ENCODE assay signal across 27 cellular contexts in genomic region chr13:57672168-57672567, GRCh38. TPM values are rescaled to one million over a fixed set of nuclear protein-coding genes. Genes with fewer than 3 reads are reported as not detected.
"Had no signal": no experiment of that assay in that cellular context is flagged by ENCODE, and none has a peak within 500 bp of the region (broad histone marks: within the 10 kb centered on the region; RNA-seq: fewer than 3 reads in every experiment).

No MANE protein-coding gene starts in this region.

- H3K27ac Mint-ChIP-seq: memory B cell; naive thymus-derived CD4-positive, alpha-beta T cell; stimulated activated naive B cell treated with anti-CD40 and anti-IgM and Interleukin-4, amounts not matched to agents 10 μg/mL and 1 μg/mL and 100 μg/mL, for 72 hours; stimulated activated naive CD8-positive, alpha-beta T cell treated with anti-CD3 and anti-CD28 coated beads, Interleukin-15, amount 100 ng/mL, for 72 hours had no signal

- H3K27ac ChIP-seq: coronary artery, esophagus squamous epithelium, heart right ventricle, neutrophil, pancreas, prostate gland, right atrium auricular region, sigmoid colon, suprapubic skin, transverse colon, upper lobe of right lung, uterus had no signal

- H3K4me1 Mint-ChIP-seq: memory B cell; naive thymus-derived CD4-positive, alpha-beta T cell; nephron progenitor cell; stimulated activated naive B cell treated with anti-CD40 and anti-IgM and Interleukin-4, amounts not matched to agents 10 μg/mL and 1 μg/mL and 100 μg/mL, for 72 hours; stimulated activated naive CD8-positive, alpha-beta T cell treated with anti-CD3 and anti-CD28 coated beads, Interleukin-15, amount 100 ng/mL, for 72 hours had no signal

- ATAC-seq: heart right ventricle; left lobe of liver; naive thymus-derived CD4-positive, alpha-beta T cell; pancreas; stimulated activated naive B cell treated with anti-CD40 and anti-IgM and Interleukin-4, amounts not matched to agents 10 μg/mL and 1 μg/mL and 100 μg/mL, for 72 hours; stimulated activated naive CD8-positive, alpha-beta T cell treated with anti-CD3 and anti-CD28 coated beads, Interleukin-15, amount 100 ng/mL, for 72 hours; upper lobe of right lung had no signal

- H3K4me3 ChIP-seq: coronary artery, esophagus squamous epithelium, heart right ventricle, lung, pancreas, prostate gland, right atrium auricular region, sigmoid colon, suprapubic skin, transverse colon, upper lobe of right lung, uterus had no signal

- H3K36me3 Mint-ChIP-seq: memory B cell; naive thymus-derived CD4-positive, alpha-beta T cell; stimulated activated naive B cell treated with anti-CD40 and anti-IgM and Interleukin-4, amounts not matched to agents 10 μg/mL and 1 μg/mL and 100 μg/mL, for 72 hours had no signal

- H3K9me3 Mint-ChIP-seq: nephron progenitor cell; stimulated activated naive B cell treated with anti-CD40 and anti-IgM and Interleukin-4, amounts not matched to agents 10 μg/mL and 1 μg/mL and 100 μg/mL, for 72 hours had no signal

- H3K27me3 Mint-ChIP-seq: memory B cell; naive thymus-derived CD4-positive, alpha-beta T cell; stimulated activated naive B cell treated with anti-CD40 and anti-IgM and Interleukin-4, amounts not matched to agents 10 μg/mL and 1 μg/mL and 100 μg/mL, for 72 hours; stimulated activated naive CD8-positive, alpha-beta T cell treated with anti-CD3 and anti-CD28 coated beads, Interleukin-15, amount 100 ng/mL, for 72 hours had no signal

- H3K9me3 ChIP-seq: esophagus squamous epithelium, heart right ventricle, neutrophil, pancreas, prostate gland, right atrium auricular region, sigmoid colon, suprapubic skin, transverse colon, upper lobe of right lung, uterus had no signal

- H3K36me3 ChIP-seq: esophagus squamous epithelium, neutrophil, pancreas, prostate gland, right atrium auricular region, sigmoid colon, suprapubic skin, transverse colon, upper lobe of right lung, uterus had no signal

- H3K4me3 Mint-ChIP-seq: memory B cell; naive thymus-derived CD4-positive, alpha-beta T cell; nephron progenitor cell; stimulated activated naive B cell treated with anti-CD40 and anti-IgM and Interleukin-4, amounts not matched to agents 10 μg/mL and 1 μg/mL and 100 μg/mL, for 72 hours; stimulated activated naive CD8-positive, alpha-beta T cell treated with anti-CD3 and anti-CD28 coated beads, Interleukin-15, amount 100 ng/mL, for 72 hours had no signal

- H3K4me1 ChIP-seq: esophagus squamous epithelium, heart right ventricle, pancreas, prostate gland, right atrium auricular region, sigmoid colon, suprapubic skin, transverse colon, upper lobe of right lung had no signal

- DNase-seq: dermis blood vessel endothelial cell; effector memory CD4-positive, alpha-beta T cell; erythroblast; esophagus squamous epithelium; foreskin melanocyte; glutamatergic neuron; heart right ventricle; hippocampal formation; midbrain; naive thymus-derived CD4-positive, alpha-beta T cell; nephron progenitor cell; pancreas; sigmoid colon; stimulated activated CD4-positive, alpha-beta T cell treated with anti-CD3 and anti-CD28 coated beads, Interleukin-2, amount 100 ng/mL, for 24 hours; stimulated activated naive B cell treated with anti-CD40 and anti-IgM and Interleukin-4, amounts not matched to agents 10 μg/mL and 1 μg/mL and 100 μg/mL, for 72 hours; stimulated activated naive CD8-positive, alpha-beta T cell treated with anti-CD3 and anti-CD28 coated beads, Interleukin-15, amount 100 ng/mL, for 72 hours; transverse colon; upper lobe of right lung; uterus had no signal

- H3K27me3 ChIP-seq: esophagus squamous epithelium, heart right ventricle, neutrophil, pancreas, right atrium auricular region, sigmoid colon, suprapubic skin, transverse colon, upper lobe of right lung, uterus had no signal

RNA-seq across cellular contexts. Expression of gene PCDH17, which starts 40.6 kb away (rescaled TPM):
- total RNA-seq: naive thymus-derived CD4-positive, alpha-beta T cell had no signal
